ENCODE assay signal across 8 cellular contexts in genomic region chr17:40344321-40345160, GRCh38. TPM values are rescaled to one million over a fixed set of nuclear protein-coding genes. Genes with fewer than 3 reads are reported as not detected.
DNase-seq lines count a peak whose midpoint lies in the region; ATAC-seq and TF ChIP-seq lines count a peak whose summit lies in the region.

No MANE protein-coding gene starts in this region.

- H3K4me1 ChIP-seq in rectal smooth muscle tissue (ENCODE audit: control insufficient read depth, insufficient read depth, low read length) = peaks cover 50% of the 10 kb centered on the region

- DNase-seq in D341Med (ENCODE audit: low spot score) = peak; percentile 78
- no peak for DNase-seq in activated B cell treated with CpG ODN at 0.5 μM for 24 hours
- DNase-seq in foreskin fibroblast = no peak
- DNase-seq in posterior vena cava (ENCODE audit: low spot score) = no peak
- no peak for DNase-seq in pons (ENCODE audit: low spot score)

- peaks cover 6% of the 10 kb centered on the region for H3K36me3 ChIP-seq in rectal smooth muscle tissue (ENCODE audit: control insufficient read depth, insufficient read depth, low read length)

- H3K36me3 Mint-ChIP-seq in activated B cell treated with CpG ODN at 0.5 μM for 24 hours (ENCODE audit: low read depth) = peaks cover 32% of the 10 kb centered on the region

- H3K4me3 Mint-ChIP-seq in activated B cell treated with CpG ODN at 0.5 μM for 24 hours = peak overlapping the region; percentile 85

- peak overlapping the region; percentile 59 for H3K27ac Mint-ChIP-seq in activated B cell treated with CpG ODN at 0.5 μM for 24 hours

- ATAC-seq in activated B cell treated with CpG ODN at 0.5 μM for 24 hours (ENCODE audit: low read depth) (no peak), GM21717 (IDR thresholded peaks at IDR 0.05; ENCODE audit: unreplicated experiment) (no peak), HG03439 (IDR thresholded peaks at IDR 0.05; ENCODE audit: unreplicated experiment) (no peak)

- H3K9ac ChIP-seq in rectal smooth muscle tissue (ENCODE audit: low read length) = peak overlapping the region; percentile 38

- CTCF ChIA-PET in activated B cell treated with CpG ODN at 0.5 μM for 24 hours (lab: Charles Lee) = interaction anchor here (1.5 to 17.0 kb wide), 5 partner anchors 10 to 41 kb away, joined by 6 to 466 read pairs (median 18); partner anchors contain the start of gene RARA

- POLR2A ChIA-PET in activated B cell treated with CpG ODN at 0.5 μM for 24 hours (lab: Charles Lee) = interaction anchor here (0.9 to 7.6 kb wide), 4 partner anchors 9 to 24 kb away, joined by 3 to 96 read pairs (median 42); no protein-coding TSS in a partner anchor

- peak overlapping the region; percentile 57 to 79 for H3K4me3 ChIP-seq in foreskin fibroblast (ENCODE audit: low read depth in 1 of 2, low read length in 2 of 2)
- H3K4me3 ChIP-seq in rectal smooth muscle tissue (ENCODE audit: low read length) = peak overlapping the region; percentile 87

- H3K27ac ChIP-seq in rectal smooth muscle tissue (ENCODE audit: low read depth, low read length) = peak overlapping the region; percentile 87

- no peaks in the 10 kb centered on the region for H3K27me3 ChIP-seq in rectal smooth muscle tissue (ENCODE audit: control insufficient read depth, insufficient read depth, low read length)

- no peaks in the 10 kb centered on the region for H3K9me3 Mint-ChIP-seq in activated B cell treated with CpG ODN at 0.5 μM for 24 hours

- intact Hi-C loops in activated B cell treated with CpG ODN at 0.5 μM for 24 hours (cut with micrococcal nuclease) = no loop called here
- intact Hi-C loops in posterior vena cava (cut with DNase I) = no loop called here

- no peaks in the 10 kb centered on the region for H3K27me3 Mint-ChIP-seq in activated B cell treated with CpG ODN at 0.5 μM for 24 hours

- H3K4me1 Mint-ChIP-seq in activated B cell treated with CpG ODN at 0.5 μM for 24 hours = peaks cover 85% of the 10 kb centered on the region

- TF ChIP-seq CTCF in activated B cell treated with CpG ODN at 0.5 μM for 24 hours (IDR thresholded peaks at IDR 0.05) (no peak), foreskin fibroblast (IDR thresholded peaks at IDR 0.05; ENCODE audit: low read depth, low read length) (no peak)

RNA-seq across cellular contexts. Expression of gene GJD3, which starts 20.0 kb away (rescaled TPM):
- total RNA-seq in activated B cell treated with CpG ODN at 0.5 μM for 24 hours = not detected in 2 replicates
- total RNA-seq in posterior vena cava = under 1 TPM; 0.79 to 1.00 TPM

RNA-seq across cellular contexts. Expression of gene RARA, which starts 35.6 kb away (rescaled TPM):
- total RNA-seq in activated B cell treated with CpG ODN at 0.5 μM for 24 hours (71.2 and 72.5 TPM in 2 replicates), posterior vena cava (10 to 100 TPM; 47.5 to 54.5 TPM)

RNA-seq across cellular contexts. Expression of gene CDC6, which starts 56.9 kb away (rescaled TPM):
- total RNA-seq in activated B cell treated with CpG ODN at 0.5 μM for 24 hours (9.2 and 9.7 TPM in 2 replicates), posterior vena cava (1 to 10 TPM; 1.4 to 2.5 TPM)
